In genomic region chr10:27446091-27446918, GRCh38 we compare ENCODE assay signal across 8 cellular contexts. TPM values are rescaled to one million over a fixed set of nuclear protein-coding genes. Genes with fewer than 3 reads are reported as not detected.
A peak's percentile ranks its signal among the peaks of the same experiment; 100 is the strongest.
DNase-seq lines count a peak whose midpoint lies in the region; ATAC-seq and TF ChIP-seq lines count a peak whose summit lies in the region.

No MANE protein-coding gene starts in this region.

- in situ Hi-C loops in GM23248 (cut with MboI) (no loop called here), Panc1 (cut with HindIII; ENCODE audit: low pct_unique_long_range_greater_than_20kb, low sequenced_read_pairs) (no loop called here)

- peak; percentile 48; the same call in 1 of the 2 replicates for ATAC-seq in Panc1

- no peak overlapping the region for H3K4me3 ChIP-seq in AG10803 (ENCODE audit: low read length)
- H3K4me3 ChIP-seq in GM23248: peak overlapping the region; percentile 46; the same call in 1 of the 2 replicates
- no peak overlapping the region for H3K4me3 ChIP-seq in Panc1 (ENCODE audit: low read depth in 2 of 2, low read length in 2 of 2)
- no peak overlapping the region for H3K4me3 ChIP-seq in neuron (ENCODE audit: low read length)
- H3K4me3 ChIP-seq in MG63: no peak overlapping the region

- intact Hi-C loops in Panc1 (cut with micrococcal nuclease; ENCODE audit: unreplicated experiment): loop anchor here (5.0 to 10.0 kb wide), 2 partner anchors 111 to 218 kb away; no protein-coding TSS in a partner anchor

- H3K9me3 ChIP-seq in GM23248 (ENCODE audit: low read depth) (no peaks in the 10 kb centered on the region), Panc1 (ENCODE audit: control insufficient read depth, insufficient read depth, low read depth, low read length) (no peaks in the 10 kb centered on the region), neuron (ENCODE audit: low read length) (no peaks in the 10 kb centered on the region), MG63 (no peaks in the 10 kb centered on the region)

- H3K27me3 ChIP-seq in GM23248 (replicated peaks; ENCODE audit: insufficient read depth) (no peaks in the 10 kb centered on the region), Panc1 (ENCODE audit: control insufficient read depth, insufficient read depth, low read length) (no peaks in the 10 kb centered on the region), neuron (ENCODE audit: insufficient read depth, low read length) (no peaks in the 10 kb centered on the region), MG63 (no peaks in the 10 kb centered on the region)

- H3F3A ChIP-seq in GM23248 (ENCODE audit: insufficient read depth): no peaks in the 10 kb centered on the region

- DNase-seq in AG10803 (ENCODE audit: low read depth): peak; percentile 71
- DNase-seq in GM23248: peak; percentile 71
- no peak for DNase-seq in Panc1 (ENCODE audit: low read depth, low spot score)
- DNase-seq in epidermal melanocyte (ENCODE audit: insufficient read length, low spot score): peak; percentile 27
- no peak for DNase-seq in iPS-NIHi7 (ENCODE audit: extremely low spot score)
- DNase-seq in MG63: no peak
- no peak for DNase-seq in activated effector memory CD4-positive, alpha-beta T cell treated with Interleukin-2 at 50 U/mL for 16 hours

- peak overlapping the region; percentile 48 for H3K4me2 ChIP-seq in GM23248 (ENCODE audit: unreplicated experiment)

- H3K9ac ChIP-seq in GM23248: no peak overlapping the region

- WGBS in GM23248 (ENCODE audit: low coverage in 1 of 2, low lambda C conversion rate in 2 of 2, missing lambda C conversion rate in 2 of 2), 2 experiments: 2 to 3% methylated on average over 4 to 5 of the region's 5 CpGs

- H3K9me2 ChIP-seq in GM23248 (ENCODE audit: insufficient read depth): no peaks in the 10 kb centered on the region

- no TSS peak for BruUV-seq in Panc1 (replicated peaks; lab: Mats Ljungman, UMichigan)

- H3K79me2 ChIP-seq in GM23248 (ENCODE audit: insufficient read depth): no peaks in the 10 kb centered on the region

- H2AFZ ChIP-seq in GM23248: peak overlapping the region; percentile 57
- H2AFZ ChIP-seq in neuron (ENCODE audit: low read depth, low read length): peak overlapping the region; percentile 2

- TF ChIP-seq CTCF in AG10803 (conservative IDR thresholded peaks at IDR 0.05; ENCODE audit: low read length): peak; percentile 60
- TF ChIP-seq CTCF in Panc1 (IDR thresholded peaks at IDR 0.05): peak; percentile 45; the same call in 1 of the 2 replicates

- CTCF ChIA-PET in Panc1 (lab: Charles Lee): no interaction called here

- POLR2A ChIA-PET in Panc1 (lab: Charles Lee): no interaction called here

- H4K20me1 ChIP-seq in GM23248 (ENCODE audit: insufficient read depth): no peaks in the 10 kb centered on the region

- H3K27ac ChIP-seq in GM23248 (no peak overlapping the region), Panc1 (ENCODE audit: low read length) (no peak overlapping the region)

- peaks cover 6% of the 10 kb centered on the region; the same call in 1 of the 2 replicates for H3K4me1 ChIP-seq in GM23248 (ENCODE audit: insufficient read depth)
- H3K4me1 ChIP-seq in Panc1 (ENCODE audit: control insufficient read depth, insufficient read depth, low read length): no peaks in the 10 kb centered on the region
- no peaks in the 10 kb centered on the region for H3K4me1 ChIP-seq in neuron (ENCODE audit: insufficient read depth, low read length)

- H3K36me3 ChIP-seq in GM23248 (ENCODE audit: low read depth): no peaks in the 10 kb centered on the region
- H3K36me3 ChIP-seq in Panc1 (ENCODE audit: control insufficient read depth, insufficient read depth, low read length): no peaks in the 10 kb centered on the region
- no peaks in the 10 kb centered on the region for H3K36me3 ChIP-seq in neuron (ENCODE audit: insufficient read depth, low read length)
- H3K36me3 ChIP-seq in MG63: no peaks in the 10 kb centered on the region

RNA-seq across cellular contexts. Expression of gene RAB18, which starts 57.8 kb away (rescaled TPM):
- 55.3 and 57.7 TPM in 2 replicates for total RNA-seq in GM23248 (2014; rRNA removed; shearing (Covaris generic))
- polyA plus RNA-seq in GM23248 (2016; fragmentation: Nextera tagmentation; extraction: Ambion mirVana): 221 and 226 TPM in 2 replicates
- total RNA-seq in Panc1 (2021; ENCODE audit: unreplicated experiment): 55.4 TPM
- 62.6 TPM for polyA plus RNA-seq in Panc1 (2012; ENCODE audit: insufficient read length)
- 41.3 and 61.0 TPM in 2 replicates for total RNA-seq in MG63 (2014; rRNA removed; shearing (Covaris generic); ENCODE audit: low replicate concordance)

Comparison
In these comparisons a context has a peak if more than half of its experiments do, and no peak if none do; other contexts are left out.
1. DNase-seq: peak in AG10803 (single experiment), GM23248 (single experiment) and epidermal melanocyte (single experiment); none in Panc1 (single experiment), iPS-NIHi7 (single experiment), MG63 (single experiment) and activated effector memory CD4-positive, alpha-beta T cell treated with Interleukin-2 at 50 U/mL for 16 hours (single experiment).